ENCODE assay signal across 32 cellular contexts in the genomic region with DNA sequence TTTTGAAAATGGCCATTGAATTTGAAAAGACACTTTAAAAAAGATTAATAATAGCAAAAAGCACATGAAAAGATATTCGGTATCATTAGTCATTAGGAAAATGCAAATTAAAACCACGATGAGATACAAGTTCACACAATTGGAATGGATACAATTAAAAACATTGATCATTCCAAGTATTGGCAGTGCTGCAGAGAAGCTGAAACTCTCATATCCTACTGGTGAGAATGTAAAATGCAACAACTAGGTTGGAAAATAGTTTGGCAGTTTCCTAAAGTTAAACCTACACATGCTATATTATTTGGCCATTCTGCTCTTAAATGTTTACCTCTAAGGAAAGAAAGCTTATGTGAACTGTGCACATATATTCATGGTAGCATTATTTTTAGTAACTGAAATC.
DNase-seq lines count a peak whose midpoint lies in the region; ATAC-seq, FAIRE-seq and TF ChIP-seq lines count a peak whose summit lies in the region.
"Had no signal": no experiment of that assay in that cellular context is flagged by ENCODE, and none has a peak within 500 bp of the region (broad histone marks: within the 10 kb centered on the region; RNA-seq: fewer than 3 reads in every experiment).

No MANE protein-coding gene starts in this region.

- no peak overlapping the region for H4K91ac ChIP-seq in H1 (replicated peaks; ENCODE audit: insufficient read length, low read length)

- H3K27ac Mint-ChIP-seq in GM23338 (no peak overlapping the region), neural progenitor cell (no peak overlapping the region)
- H3K27ac Mint-ChIP-seq: activated CD4-positive, alpha-beta memory T cell treated with anti-CD3 and anti-CD28 coated beads, Interleukin-2, amount 10 ng/mL, durations not matched to agents 7 days and 5 days; activated naive CD4-positive, alpha-beta T cell treated with anti-CD3 and anti-CD28 coated beads, Interleukin-2, amount 10 ng/mL, durations not matched to agents 7 days and 5 days; T-helper 17 cell had no signal

- H3K4me3 Mint-ChIP-seq in GM23338 = no peak overlapping the region
- H3K4me3 Mint-ChIP-seq in neural progenitor cell = no peak overlapping the region
- H3K4me3 Mint-ChIP-seq: activated CD4-positive, alpha-beta memory T cell treated with anti-CD3 and anti-CD28 coated beads, Interleukin-2, amount 10 ng/mL, durations not matched to agents 7 days and 5 days; activated naive CD4-positive, alpha-beta T cell treated with anti-CD3 and anti-CD28 coated beads, Interleukin-2, amount 10 ng/mL, durations not matched to agents 7 days and 5 days; T-helper 17 cell had no signal

- H3K23me2 ChIP-seq in H1 (ENCODE audit: low read depth, low read length) = no peaks in the 10 kb centered on the region

- peak; percentile 30 for DNase-seq in GM23338 (ENCODE audit: low spot score)
- no peak for DNase-seq in PC-3
- DNase-seq in H1 (ENCODE audit: low read depth in 1 of 2, low spot score in 2 of 2) = no peak
- DNase-seq in neural progenitor cell (ENCODE audit: low spot score) = no peak
- DNase-seq in SKM-1 treated with dmso at 0.1 percent for 144 hours (lab: John Stamatoyannopoulos, UW; ENCODE audit: unreplicated experiment) = no peak
- DNase-seq in mesenteric fat pad (ENCODE audit: low spot score) = no peak
- DNase-seq in OCI-M2 (lab: John Stamatoyannopoulos, UW; ENCODE audit: unreplicated experiment) = no peak
- no peak for DNase-seq in cerebellar cortex (ENCODE audit: low spot score)
- DNase-seq: activated CD4-positive, alpha-beta memory T cell treated with anti-CD3 and anti-CD28 coated beads, Interleukin-2, amount 10 ng/mL, durations not matched to agents 7 days and 5 days; activated CD4-positive, alpha-beta T cell treated with anti-CD3 and anti-CD28 coated beads for 1 hour; activated CD8-positive, alpha-beta memory T cell treated with anti-CD3 and anti-CD28 coated beads, Interleukin-2, amount 50 U/mL, for 4 hours; activated naive CD4-positive, alpha-beta T cell treated with anti-CD3 and anti-CD28 coated beads, Interleukin-2, amount 10 ng/mL, durations not matched to agents 7 days and 5 days; amniotic stem cell; colonic mucosa; DMS153; effector CD8-positive, alpha-beta T cell; erythroblast; Karpas-422; left lung; mesenchymal stem cell; NCI-H1048; NCI-H1694; NCI-H446 treated with DMSO at 0.1 percent for 48 hours; NCI-H82; stimulated activated CD4-positive, alpha-beta T cell treated with anti-CD3 and anti-CD28 coated beads, Interleukin-4, amount 100 ng/mL, for 4 hours; T-helper 17 cell had no signal

- no peak for TF ChIP-seq POLR2A in H1 (IDR thresholded peaks at IDR 0.05; ENCODE audit: control extremely low read depth in 1 of 2, low read depth in 2 of 2, low read length in 2 of 2)

- H2BK15ac ChIP-seq in H1 (ENCODE audit: low read length) = no peak overlapping the region

- H3K4me2 ChIP-seq in GM23338 (no peak overlapping the region), PC-3 (ENCODE audit: low read length) (no peak overlapping the region), H1 (ENCODE audit: insufficient read depth in 1 of 2, low read depth in 2 of 2, low read length in 2 of 2) (no peak overlapping the region), neural progenitor cell (no peak overlapping the region)
- H3K4me2 ChIP-seq: BLaER1 treated with 17β-estradiol and CSF1 and Interleukin-3, amounts not matched to agents 10 nM and 100 nM had no signal

- no peaks in the 10 kb centered on the region for H3K36me3 ChIP-seq in GM23338 (ENCODE audit: insufficient read depth)
- H3K36me3 ChIP-seq in PC-3 (ENCODE audit: low read depth, low read length) = no peaks in the 10 kb centered on the region
- H3K36me3 ChIP-seq in H1 (ENCODE audit: control insufficient read depth in 2 of 4, insufficient read depth in 4 of 4, low read length in 3 of 4) = no peaks in the 10 kb centered on the region
- H3K36me3 ChIP-seq in neural progenitor cell = no peaks in the 10 kb centered on the region
- H3K36me3 ChIP-seq: BLaER1 treated with 17β-estradiol and CSF1 and Interleukin-3, amounts not matched to agents 10 nM and 100 nM; colonic mucosa; left lung; prostate gland had no signal

- H3K4me1 Mint-ChIP-seq in GM23338 (no peaks in the 10 kb centered on the region), neural progenitor cell (peaks cover 4% of the 10 kb centered on the region)
- H3K4me1 Mint-ChIP-seq: activated CD4-positive, alpha-beta memory T cell treated with anti-CD3 and anti-CD28 coated beads, Interleukin-2, amount 10 ng/mL, durations not matched to agents 7 days and 5 days; activated naive CD4-positive, alpha-beta T cell treated with anti-CD3 and anti-CD28 coated beads, Interleukin-2, amount 10 ng/mL, durations not matched to agents 7 days and 5 days; T-helper 17 cell had no signal

- intact Hi-C loops in PC-3 (cut with micrococcal nuclease) = no loop called here

- H3K56ac ChIP-seq in H1 (replicated peaks; ENCODE audit: insufficient read length, low read depth, low read length) = no peak overlapping the region

- H4K5ac ChIP-seq in H1 (ENCODE audit: insufficient read length, low read depth, low read length) = no peak overlapping the region

- no peak for TF ChIP-seq EP300 in H1 (IDR thresholded peaks at IDR 0.05; ENCODE audit: borderline replicate concordance in 1 of 2, low read depth in 2 of 2, low read length in 2 of 2)

- POLR2A ChIA-PET in PC-3 (lab: Charles Lee; ENCODE audit: unreplicated experiment) = no interaction called here
- POLR2A ChIA-PET in H1 (lab: Charles Lee; ENCODE audit: partially characterized antibody) = interaction anchor here (0.6 to 0.7 kb wide), 2 partner anchors 99 to 619 kb away, joined by 3 to 4 read pairs; no protein-coding TSS in a partner anchor

- TF ChIP-seq CTCF in GM23338 (conservative IDR thresholded peaks at IDR 0.05; ENCODE audit: low read depth in 2 of 2) (peak in 1 of 2 experiments; percentile 57; a peak in 2 of 4 replicates), PC-3 (conservative IDR thresholded peaks at IDR 0.05; ENCODE audit: low read depth, low read length) (peak; percentile 49), H1 (IDR thresholded peaks at IDR 0.05; ENCODE audit: control extremely low read depth in 1 of 3, insufficient read depth in 1 of 3, low read depth in 1 of 3, low read length in 3 of 3) (peak in 1 of 3 experiments; percentile 44; a peak in 1 of 4 replicates), neural progenitor cell (IDR thresholded peaks at IDR 0.05) (peak; percentile 51)

- H3K9me3 ChIP-seq in PC-3 (ENCODE audit: low read length) (no peaks in the 10 kb centered on the region), H1 (ENCODE audit: insufficient read depth in 2 of 2, low read depth in 1 of 2, low read length in 1 of 2) (no peaks in the 10 kb centered on the region), neural progenitor cell (ENCODE audit: low read depth) (no peaks in the 10 kb centered on the region)
- H3K9me3 ChIP-seq: BLaER1 treated with 17β-estradiol and CSF1 and Interleukin-3, amounts not matched to agents 10 nM and 100 nM; colonic mucosa; left lung; prostate gland had no signal

- CTCF ChIA-PET in PC-3 (lab: Charles Lee) = no interaction called here
- CTCF ChIA-PET in H1 (lab: Charles Lee; ENCODE audit: partially characterized antibody) = interaction anchor here (0.9 to 1.3 kb wide), 3 partner anchors 10 to 882 kb away, joined by 3 to 6 read pairs (median 3); no protein-coding TSS in a partner anchor

- peak; percentile 12 to 24; a peak in 3 of 4 replicates for TF ChIP-seq RAD21 in H1 (IDR thresholded peaks at IDR 0.05 in 1 of 2, conservative IDR thresholded peaks at IDR 0.05 in 1 of 2; ENCODE audit: low read depth in 2 of 2, low read length in 2 of 2)

- no peak overlapping the region for H3K4ac ChIP-seq in H1 (replicated peaks; ENCODE audit: insufficient read length, low read depth, low read length)

- no peak overlapping the region for H3K18ac ChIP-seq in H1 (ENCODE audit: extremely low read depth, low read length)

- no peak overlapping the region for H2BK12ac ChIP-seq in H1 (ENCODE audit: low read depth, low read length)

- no peaks in the 10 kb centered on the region for H4K20me1 ChIP-seq in GM23338 (replicated peaks; ENCODE audit: insufficient read depth)
- H4K20me1 ChIP-seq in PC-3 (ENCODE audit: low read length) = no peaks in the 10 kb centered on the region
- H4K20me1 ChIP-seq in H1 (replicated peaks in 1 of 2; ENCODE audit: control insufficient read depth in 1 of 2, insufficient read depth in 2 of 2, low read length in 2 of 2) = no peaks in the 10 kb centered on the region
- no peaks in the 10 kb centered on the region for H4K20me1 ChIP-seq in neural progenitor cell (ENCODE audit: low read depth)
- H4K20me1 ChIP-seq: BLaER1 treated with 17β-estradiol and CSF1 and Interleukin-3, amounts not matched to agents 10 nM and 100 nM had no signal

- H3K9me2 ChIP-seq in GM23338 (ENCODE audit: insufficient read depth) = no peaks in the 10 kb centered on the region
- no peaks in the 10 kb centered on the region for H3K9me2 ChIP-seq in PC-3 (replicated peaks; ENCODE audit: low read length)

- H3F3A ChIP-seq in GM23338 (replicated peaks; ENCODE audit: low read depth) (no peaks in the 10 kb centered on the region), PC-3 (ENCODE audit: low read length, unreplicated experiment) (no peaks in the 10 kb centered on the region), neural progenitor cell (ENCODE audit: low read depth) (no peaks in the 10 kb centered on the region)

- no peak for FAIRE-seq in H1 (lab: Jason Lieb, UNC)
- FAIRE-seq: HepG2, islet of Langerhans had no signal

- no peaks in the 10 kb centered on the region for H3K79me1 ChIP-seq in H1 (ENCODE audit: low read depth, low read length)

- WGBS in H1 (ENCODE audit: extremely low coverage in 1 of 2, insufficient coverage in 1 of 2, insufficient read length in 1 of 2, insufficient replicate concordance in 2 of 2, low coverage in 1 of 2, low lambda C conversion rate in 2 of 2, missing lambda C conversion rate in 1 of 2), 2 experiments = 84% methylated on average over 2 of the region's 2 CpGs; no CpG with 5 or more reads in 1 of the 2 experiments

- no peaks in the 10 kb centered on the region for H3K4me1 ChIP-seq in GM23338 (ENCODE audit: insufficient read depth)
- H3K4me1 ChIP-seq in PC-3 (ENCODE audit: insufficient read depth, low read length) = no peaks in the 10 kb centered on the region
- no peaks in the 10 kb centered on the region for H3K4me1 ChIP-seq in H1 (replicated peaks in 1 of 4; ENCODE audit: control insufficient read depth in 3 of 4, insufficient read depth in 4 of 4, low read length in 3 of 4)
- H3K4me1 ChIP-seq in neural progenitor cell = no peaks in the 10 kb centered on the region
- H3K4me1 ChIP-seq: BLaER1 treated with 17β-estradiol and CSF1 and Interleukin-3, amounts not matched to agents 10 nM and 100 nM; colonic mucosa; left lung; prostate gland had no signal

- H3K9ac ChIP-seq in PC-3 (ENCODE audit: low read length) = no peak overlapping the region
- H3K9ac ChIP-seq in H1 (replicated peaks in 1 of 4; ENCODE audit: extremely low read depth in 1 of 4, low read depth in 3 of 4, low read length in 3 of 4) = no peak overlapping the region
- H3K9ac ChIP-seq in neural progenitor cell = no peak overlapping the region
- H3K9ac ChIP-seq: BLaER1 treated with 17β-estradiol and CSF1 and Interleukin-3, amounts not matched to agents 10 nM and 100 nM had no signal

- H3K9me3 Mint-ChIP-seq in GM23338 (no peaks in the 10 kb centered on the region), neural progenitor cell (no peaks in the 10 kb centered on the region)
- H3K9me3 Mint-ChIP-seq: activated CD4-positive, alpha-beta memory T cell treated with anti-CD3 and anti-CD28 coated beads, Interleukin-2, amount 10 ng/mL, durations not matched to agents 7 days and 5 days had no signal

- H2BK120ac ChIP-seq in H1 (replicated peaks; ENCODE audit: low read depth, low read length) = no peak overlapping the region

- H3K23ac ChIP-seq in H1 (ENCODE audit: insufficient read length) = no peak overlapping the region

- H3K36me3 Mint-ChIP-seq in GM23338 (ENCODE audit: low read depth) = no peaks in the 10 kb centered on the region
- no peaks in the 10 kb centered on the region for H3K36me3 Mint-ChIP-seq in neural progenitor cell
- H3K36me3 Mint-ChIP-seq: activated naive CD4-positive, alpha-beta T cell treated with anti-CD3 and anti-CD28 coated beads, Interleukin-2, amount 10 ng/mL, durations not matched to agents 7 days and 5 days had no signal

- no peaks in the 10 kb centered on the region for H3K79me2 ChIP-seq in GM23338 (replicated peaks; ENCODE audit: insufficient read depth)
- no peaks in the 10 kb centered on the region for H3K79me2 ChIP-seq in PC-3 (ENCODE audit: low read length)
- H3K79me2 ChIP-seq in H1 (ENCODE audit: control insufficient read depth in 1 of 2, insufficient read depth in 2 of 2, low read length in 2 of 2) = no peaks in the 10 kb centered on the region
- H3K79me2 ChIP-seq in neural progenitor cell (ENCODE audit: low read depth) = no peaks in the 10 kb centered on the region

- H3K27me3 Mint-ChIP-seq in GM23338 (ENCODE audit: insufficient read depth, low read depth, poor library complexity) (no peaks in the 10 kb centered on the region), neural progenitor cell (ENCODE audit: insufficient read depth, low read depth) (no peaks in the 10 kb centered on the region)
- H3K27me3 Mint-ChIP-seq: activated CD4-positive, alpha-beta memory T cell treated with anti-CD3 and anti-CD28 coated beads, Interleukin-2, amount 10 ng/mL, durations not matched to agents 7 days and 5 days; activated naive CD4-positive, alpha-beta T cell treated with anti-CD3 and anti-CD28 coated beads, Interleukin-2, amount 10 ng/mL, durations not matched to agents 7 days and 5 days; T-helper 17 cell had no signal

- H3K27me3 ChIP-seq in GM23338 (ENCODE audit: insufficient read depth) (no peaks in the 10 kb centered on the region), PC-3 (ENCODE audit: low read length) (no peaks in the 10 kb centered on the region), H1 (replicated peaks in 1 of 4; ENCODE audit: control insufficient read depth in 3 of 4, extremely low read depth in 1 of 4, insufficient read depth in 3 of 4, low read length in 3 of 4) (no peaks in the 10 kb centered on the region), neural progenitor cell (no peaks in the 10 kb centered on the region)
- H3K27me3 ChIP-seq: BLaER1 treated with 17β-estradiol and CSF1 and Interleukin-3, amounts not matched to agents 10 nM and 100 nM; colonic mucosa; left lung had no signal

- no peak overlapping the region for H4K8ac ChIP-seq in H1 (ENCODE audit: extremely low read depth, insufficient read depth, low read length)

- H2AFZ ChIP-seq in GM23338 (no peak overlapping the region), PC-3 (ENCODE audit: low read length) (no peak overlapping the region), H1 (ENCODE audit: low read length) (no peak overlapping the region), neural progenitor cell (replicated peaks) (no peak overlapping the region)

- H3K14ac ChIP-seq in H1 (ENCODE audit: insufficient read length) = no peak overlapping the region

- no peak overlapping the region for H3K27ac ChIP-seq in GM23338 (ENCODE audit: low read depth)
- no peak overlapping the region for H3K27ac ChIP-seq in PC-3 (ENCODE audit: low read length)
- H3K27ac ChIP-seq in H1 (ENCODE audit: low read depth, low read length) = no peak overlapping the region
- no peak overlapping the region for H3K27ac ChIP-seq in neural progenitor cell
- H3K27ac ChIP-seq: BLaER1 treated with 17β-estradiol and CSF1 and Interleukin-3, amounts not matched to agents 10 nM and 100 nM; colonic mucosa; left lung; prostate gland; RWPE1 had no signal

- BruUV-seq in PC-3 (replicated peaks; lab: Mats Ljungman, UMichigan) = no TSS peak

- ATAC-seq in GM23338 = no peak
- no peak for ATAC-seq in PC-3
- ATAC-seq: HepG2, left lung, sciatic nerve, T-helper 17 cell had no signal

- no peak overlapping the region for H2BK5ac ChIP-seq in H1 (ENCODE audit: low read depth, low read length)

- no peak overlapping the region for H2AK5ac ChIP-seq in H1 (ENCODE audit: low read depth, low read length)

- H2BK20ac ChIP-seq in H1 (ENCODE audit: low read length) = no peak overlapping the region

- no peak overlapping the region for H3K4me3 ChIP-seq in GM23338
- H3K4me3 ChIP-seq in PC-3 (ENCODE audit: low read length) = no peak overlapping the region
- H3K4me3 ChIP-seq in H1 (ENCODE audit: extremely low read depth in 1 of 4, insufficient read depth in 2 of 4, low read depth in 3 of 4, low read length in 4 of 4) = no peak overlapping the region
- H3K4me3 ChIP-seq in neural progenitor cell = no peak overlapping the region
- H3K4me3 ChIP-seq: BLaER1 treated with 17β-estradiol and CSF1 and Interleukin-3, amounts not matched to agents 10 nM and 100 nM; colonic mucosa; left lung; prostate gland had no signal
